In genomic region chr15:53762916-53763315, GRCh38 we compare ENCODE assay signal across 33 cellular contexts. TPM values are rescaled to one million over a fixed set of nuclear protein-coding genes. Genes with fewer than 3 reads are reported as not detected.
"Had no signal": no experiment of that assay in that cellular context is flagged by ENCODE, and none has a peak within 500 bp of the region (broad histone marks: within the 10 kb centered on the region; RNA-seq: fewer than 3 reads in every experiment).

No MANE protein-coding gene starts in this region.

- H3K27ac ChIP-seq: ascending aorta, cardiac muscle cell, VCaP had no signal

- FAIRE-seq: bronchial epithelial cell, TTC549 had no signal

- H3K9me3 ChIP-seq: ascending aorta had no signal

- H3K4me1 ChIP-seq: ascending aorta had no signal

- H3K36me3 ChIP-seq: ascending aorta, cardiac muscle cell had no signal

- H3K4me3 ChIP-seq: ascending aorta, cardiac muscle cell had no signal

- DNase-seq: activated B cell treated with CpG ODN at 0.5 μM for 24 hours; activated CD4-positive, alpha-beta memory T cell treated with anti-CD3 and anti-CD28 coated beads for 36 hours; activated CD4-positive, alpha-beta T cell treated with anti-CD3 and anti-CD28 coated beads for 4 hours; activated CD4-positive, alpha-beta T cell treated with anti-CD3 and anti-CD28 coated beads, Interleukin-2, amount 10 ng/mL, durations not matched to agents 24 days and 14 days; activated CD4-positive, alpha-beta T cell treated with anti-CD3 and anti-CD28 coated beads, Interleukin-2, amount 50 U/mL, for 1 hour; activated CD4-positive, alpha-beta T cell treated with anti-CD3 and anti-CD28 coated beads, Interleukin-2, amount 50 U/mL, for 4 hours; activated CD4-positive, CD25-positive, alpha-beta regulatory T cell treated with anti-CD3 and anti-CD28 coated beads, Interleukin-2, amount 50 U/mL, for 72 hours; activated CD8-positive, alpha-beta memory T cell treated with anti-CD3 and anti-CD28 coated beads, Interleukin-2, amount 50 U/mL, for 4 hours; activated CD8-positive, alpha-beta T cell treated with anti-CD3 and anti-CD28 coated beads for 36 hours; activated effector memory CD4-positive, alpha-beta T cell treated with anti-CD3 and anti-CD28 coated beads, Interleukin-2, amount 50 U/mL, for 16 hours; activated gamma-delta T cell treated with Interleukin-2 at 50 U/mL for 16 hours; activated naive CD4-positive, alpha-beta T cell; activated naive CD4-positive, alpha-beta T cell treated with anti-CD3 and anti-CD28 coated beads, Interleukin-2, amount 10 ng/mL, durations not matched to agents 7 days and 5 days; activated naive CD8-positive, alpha-beta T cell treated with anti-CD3 and anti-CD28 coated beads, Interleukin-2, amount 10 ng/mL, durations not matched to agents 7 days and 5 days; activated naive CD8-positive, alpha-beta T cell treated with anti-CD3 and anti-CD28 coated beads, Interleukin-2, amount 50 U/mL, for 24 hours; activated T-cell treated with anti-CD3 and anti-CD28 coated beads for 4 hours; activated T-cell treated with anti-CD3 and anti-CD28 coated beads, Interleukin-2, amount 50 U/mL, for 1 hour; activated T-cell treated with anti-CD3 and anti-CD28 coated beads, Interleukin-2, amount 50 U/mL, for 4 hours; activated T-cell treated with anti-CD3 and anti-CD28 coated beads, Interleukin-2, amount 50 U/mL, for 72 hours; amygdala; anterior cingulate cortex; caudate nucleus; SW 1271; T-helper 1 cell; T-helper 2 cell; T-helper 9 cell had no signal

RNA-seq across cellular contexts. Expression of gene WDR72, which starts 3.5 kb away (rescaled TPM):
- total RNA-seq: activated B cell treated with CpG ODN at 0.5 μM for 24 hours; activated CD4-positive, alpha-beta memory T cell treated with anti-CD3 and anti-CD28 coated beads for 36 hours; activated CD4-positive, alpha-beta T cell treated with anti-CD3 and anti-CD28 coated beads, Interleukin-2, amount 10 ng/mL, durations not matched to agents 24 days and 14 days; activated CD8-positive, alpha-beta memory T cell treated with anti-CD3 and anti-CD28 coated beads for 36 hours; activated CD8-positive, alpha-beta T cell treated with anti-CD3 and anti-CD28 coated beads for 36 hours; activated naive CD8-positive, alpha-beta T cell treated with anti-CD3 and anti-CD28 coated beads, Interleukin-2, amount 10 ng/mL, durations not matched to agents 7 days and 5 days; activated T-cell treated with anti-CD3 and anti-CD28 coated beads, Interleukin-2, amount 50 U/mL, for 72 hours; activated T-helper 1 cell treated with anti-CD3 and anti-CD28 coated beads, Interleukin-12 subunit alpha, Interleukin-12 subunit beta, Interleukin-2, Interleukin-4 antibody, amounts not matched to agents 30 ng/mL and 10 ng/mL and 1 ng/mL, durations not matched to agents 14 hours and 24 hours and 36 hours; ascending aorta had no signal
